12 cellular contexts compared by ENCODE assay signal in genomic region chr1:65027699-65028358, GRCh38.
DNase-seq lines count a peak whose midpoint lies in the region; ATAC-seq and TF ChIP-seq lines count a peak whose summit lies in the region.
"Had no signal": no experiment of that assay in that cellular context is flagged by ENCODE, and none has a peak within 500 bp of the region (broad histone marks: within the 10 kb centered on the region; RNA-seq: fewer than 3 reads in every experiment).

No MANE protein-coding gene starts in this region.

- peak; percentile 76 for DNase-seq in Right ventricle myocardium inferior (ENCODE audit: missing footprints)
- no peak for DNase-seq in right atrium auricular region (ENCODE audit: low spot score)
- peak; percentile 68 for DNase-seq in dermis blood vessel endothelial cell
- DNase-seq in medulla oblongata (ENCODE audit: extremely low spot score), result peak; percentile 23
- peak; percentile 70 for DNase-seq in ureter (ENCODE audit: low spot score)
- DNase-seq in activated CD4-positive, alpha-beta T cell treated with anti-CD3 and anti-CD28 coated beads for 36 hours, result no peak
- DNase-seq in SW480 (ENCODE audit: low spot score), result no peak
- DNase-seq: amniotic stem cell; stimulated activated CD4-positive, alpha-beta T cell treated with anti-CD3 and anti-CD28 coated beads, Interleukin-2, amount 100 ng/mL, for 48 hours had no signal

- no peaks in the 10 kb centered on the region for H3K9me3 ChIP-seq in right atrium auricular region
- H3K9me3 ChIP-seq: A549 had no signal

- H3K27me3 ChIP-seq in right atrium auricular region, result no peaks in the 10 kb centered on the region

- peaks cover 3% of the 10 kb centered on the region for H3K4me1 Mint-ChIP-seq in activated CD4-positive, alpha-beta T cell treated with anti-CD3 and anti-CD28 coated beads for 36 hours

- H3K27me3 Mint-ChIP-seq in activated CD4-positive, alpha-beta T cell treated with anti-CD3 and anti-CD28 coated beads for 36 hours, result no peaks in the 10 kb centered on the region
- H3K27me3 Mint-ChIP-seq: stimulated activated naive CD8-positive, alpha-beta T cell treated with anti-CD3 and anti-CD28 coated beads, Interleukin-15, Interleukin-2, amounts not matched to agents 100 ng/mL and 50 ng/mL, for 24 hours had no signal

- no peak overlapping the region for H3K4me3 ChIP-seq in right atrium auricular region
- H3K4me3 ChIP-seq: A549 had no signal

- no peak overlapping the region for H3K27ac ChIP-seq in right atrium auricular region
- H3K27ac ChIP-seq: A549 had no signal

- intact Hi-C loops in Right ventricle myocardium inferior (cut with DNase I), result no loop called here
- intact Hi-C loops in activated CD4-positive, alpha-beta T cell treated with anti-CD3 and anti-CD28 coated beads for 36 hours (cut with DNase I, micrococcal nuclease), result no loop called here

- TF ChIP-seq CTCF in right atrium auricular region (IDR thresholded peaks at IDR 0.05), result no peak

- H3K27ac Mint-ChIP-seq in activated CD4-positive, alpha-beta T cell treated with anti-CD3 and anti-CD28 coated beads for 36 hours, result no peak overlapping the region
- H3K27ac Mint-ChIP-seq: stimulated activated naive CD8-positive, alpha-beta T cell treated with anti-CD3 and anti-CD28 coated beads, Interleukin-15, Interleukin-2, amounts not matched to agents 100 ng/mL and 50 ng/mL, for 24 hours had no signal

- H3K4me3 Mint-ChIP-seq in activated CD4-positive, alpha-beta T cell treated with anti-CD3 and anti-CD28 coated beads for 36 hours, result no peak overlapping the region
- H3K4me3 Mint-ChIP-seq: stimulated activated naive CD8-positive, alpha-beta T cell treated with anti-CD3 and anti-CD28 coated beads, Interleukin-15, Interleukin-2, amounts not matched to agents 100 ng/mL and 50 ng/mL, for 24 hours had no signal

- no peaks in the 10 kb centered on the region for H3K36me3 ChIP-seq in right atrium auricular region

- peaks cover 0 to 27% of the 10 kb centered on the region in 2 donors for H3K4me1 ChIP-seq in right atrium auricular region
- H3K4me1 ChIP-seq: A549 had no signal

- H3K9me3 Mint-ChIP-seq in activated CD4-positive, alpha-beta T cell treated with anti-CD3 and anti-CD28 coated beads for 36 hours (ENCODE audit: low read depth), result peaks cover 3% of the 10 kb centered on the region
- H3K9me3 Mint-ChIP-seq: stimulated activated naive CD8-positive, alpha-beta T cell treated with anti-CD3 and anti-CD28 coated beads, Interleukin-15, Interleukin-2, amounts not matched to agents 100 ng/mL and 50 ng/mL, for 24 hours had no signal

- POLR2A ChIA-PET in activated CD4-positive, alpha-beta T cell treated with anti-CD3 and anti-CD28 coated beads for 36 hours (lab: Charles Lee), result no interaction called here

- CTCF ChIA-PET in activated CD4-positive, alpha-beta T cell treated with anti-CD3 and anti-CD28 coated beads for 36 hours (lab: Charles Lee), result interaction anchor here (0.6 to 0.7 kb wide), 2 partner anchors 47 to 68 kb away, joined by 3 to 4 read pairs; no protein-coding TSS in a partner anchor

- ATAC-seq in Right ventricle myocardium inferior, result peak; percentile 57
- no peak for ATAC-seq in activated CD4-positive, alpha-beta T cell treated with anti-CD3 and anti-CD28 coated beads for 36 hours
- ATAC-seq in GM18870 (IDR thresholded peaks at IDR 0.05; ENCODE audit: unreplicated experiment), result no peak
- ATAC-seq: A549 had no signal

- peaks cover 3% of the 10 kb centered on the region for H3K36me3 Mint-ChIP-seq in activated CD4-positive, alpha-beta T cell treated with anti-CD3 and anti-CD28 coated beads for 36 hours (ENCODE audit: low read depth)

Comparison
In these comparisons a context has a peak if more than half of its experiments do, and no peak if none do; other contexts are left out.
1. DNase-seq: peak in Right ventricle myocardium inferior (single experiment), dermis blood vessel endothelial cell (single experiment), medulla oblongata (single experiment) and ureter (single experiment); none in right atrium auricular region (single experiment), activated CD4-positive, alpha-beta T cell treated with anti-CD3 and anti-CD28 coated beads for 36 hours (single experiment) and SW480 (single experiment).